20 cellular contexts compared by ENCODE assay signal in the genomic region with DNA sequence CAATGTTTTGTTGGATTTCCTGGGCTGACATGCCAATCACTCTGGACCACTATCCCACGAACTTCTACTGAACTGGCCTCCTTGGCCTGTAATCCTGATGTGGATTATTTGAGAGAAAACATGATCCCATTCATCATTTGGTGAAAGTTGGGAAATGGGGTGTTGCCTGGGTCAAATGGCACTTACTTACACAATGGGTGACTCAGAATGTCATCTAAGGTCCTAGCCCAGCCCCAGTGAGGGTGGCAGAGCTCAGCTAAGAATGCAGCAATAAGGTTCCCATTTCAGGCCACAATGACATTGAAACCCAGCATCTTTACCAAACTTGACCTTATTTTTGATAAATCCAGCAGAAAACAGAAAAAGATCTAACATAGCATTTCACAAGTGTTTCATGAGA. TPM values are rescaled to one million over a fixed set of nuclear protein-coding genes. Genes with fewer than 3 reads are reported as not detected.
DNase-seq lines count a peak whose midpoint lies in the region; ATAC-seq, FAIRE-seq and TF ChIP-seq lines count a peak whose summit lies in the region.
"Had no signal": no experiment of that assay in that cellular context is flagged by ENCODE, and none has a peak within 500 bp of the region (broad histone marks: within the 10 kb centered on the region; RNA-seq: fewer than 3 reads in every experiment).

No MANE protein-coding gene starts in this region.

- H3K4me1 Mint-ChIP-seq in H9: peaks cover 0 to 7% of the 10 kb centered on the region in 2 experiments

- H3K36me3 ChIP-seq in upper lobe of right lung: no peaks in the 10 kb centered on the region
- H3K36me3 ChIP-seq in Peyer's patch: no peaks in the 10 kb centered on the region
- H3K36me3 ChIP-seq: BLaER1 treated with 17β-estradiol and CSF1 and Interleukin-3, amounts not matched to agents 10 nM and 100 nM had no signal

- no peak overlapping the region for H3K56ac ChIP-seq in H9 (ENCODE audit: insufficient read length, low read depth, low read length)

- intact Hi-C loops in upper lobe of right lung (cut with DNase I): loop anchor here (10.0 kb wide), 1 partner anchor 380 kb away; no protein-coding TSS in a partner anchor

- H3K4me1 ChIP-seq in upper lobe of right lung: peaks cover 11% of the 10 kb centered on the region
- H3K4me1 ChIP-seq in H9 (ENCODE audit: insufficient read depth, low read length): no peaks in the 10 kb centered on the region
- peaks cover 0 to 13% (median 0%) of the 10 kb centered on the region in 4 donors for H3K4me1 ChIP-seq in Peyer's patch

- FAIRE-seq in GM19239 (lab: Jason Lieb, UNC): no peak
- FAIRE-seq: GM12878 had no signal

- no peak overlapping the region for H3K4me2 ChIP-seq in H9 (ENCODE audit: insufficient read depth, insufficient read length, low read length)
- H3K4me2 ChIP-seq: GM23338, KMS-11 had no signal

- H3K27ac ChIP-seq in upper lobe of right lung: no peak overlapping the region
- no peak overlapping the region for H3K27ac ChIP-seq in H9 (ENCODE audit: insufficient read length, low read depth, low read length)
- H3K27ac ChIP-seq in Peyer's patch: no peak overlapping the region
- H3K27ac ChIP-seq: BLaER1 treated with 17β-estradiol and CSF1 and Interleukin-3, amounts not matched to agents 10 nM and 100 nM; KMS-11 had no signal

- H3K18ac ChIP-seq in H9 (ENCODE audit: insufficient read length, low read depth, low read length): no peak overlapping the region

- peak; percentile 50 for ATAC-seq in upper lobe of right lung
- ATAC-seq: GM12878, GM23338 had no signal

- no peak overlapping the region for H2BK15ac ChIP-seq in H9 (ENCODE audit: low read depth, low read length)

- no peak overlapping the region for H2BK12ac ChIP-seq in H9 (ENCODE audit: insufficient read length, low read depth, low read length)

- TF ChIP-seq POLR2A in NB4 (IDR thresholded peaks at IDR 0.05; ENCODE audit: extremely low read depth, insufficient read length) (no peak), Peyer's patch (IDR thresholded peaks at IDR 0.05) (no peak)

- no peaks in the 10 kb centered on the region for H3K79me1 ChIP-seq in H9 (ENCODE audit: insufficient read depth, low read depth, low read length, poor library complexity, severe bottlenecking)

- H4K5ac ChIP-seq in H9 (ENCODE audit: insufficient read length, low read depth, low read length): no peak overlapping the region

- H4K91ac ChIP-seq in H9 (ENCODE audit: insufficient read length, low read depth, low read length): no peak overlapping the region

- H3K9ac ChIP-seq in H9 (ENCODE audit: extremely low read depth, insufficient read length, low read length): no peak overlapping the region
- H3K9ac ChIP-seq: BLaER1 treated with 17β-estradiol and CSF1 and Interleukin-3, amounts not matched to agents 10 nM and 100 nM; KMS-11 had no signal

- no peak overlapping the region for H3K23ac ChIP-seq in H9 (ENCODE audit: insufficient read length, low read depth, low read length)

- no peak overlapping the region for H3K14ac ChIP-seq in H9 (ENCODE audit: insufficient read depth, low read length)

- no CpG with 5 or more reads among the region's 1 CpG for WGBS in H9 (ENCODE audit: extremely low coverage, insufficient read length, low lambda C conversion rate)

- H3K36me3 Mint-ChIP-seq in H9 (ENCODE audit: insufficient read depth in 1 of 3, low read depth in 3 of 3): no peaks in the 10 kb centered on the region

- H3K4me3 ChIP-seq in NB4 (ENCODE audit: low read depth, low read length) (no peak overlapping the region), epithelial cell of esophagus (ENCODE audit: low read length) (no peak overlapping the region), upper lobe of right lung (no peak overlapping the region), Peyer's patch (no peak overlapping the region)
- H3K4me3 ChIP-seq: BLaER1 treated with 17β-estradiol and CSF1 and Interleukin-3, amounts not matched to agents 10 nM and 100 nM; GM12878; GM23338 had no signal

- no peak overlapping the region for H3K4me3 Mint-ChIP-seq in H9
- H3K4me3 Mint-ChIP-seq: GM23338 had no signal

- no peak overlapping the region for H4K8ac ChIP-seq in H9 (replicated peaks; ENCODE audit: insufficient read length, low read depth, low read length)

- H3K27me3 Mint-ChIP-seq in H9 (ENCODE audit: low read depth): peaks cover 44% of the 10 kb centered on the region

- no peaks in the 10 kb centered on the region for H3K9me3 Mint-ChIP-seq in H9
- H3K9me3 Mint-ChIP-seq: GM23338 had no signal

- no peak overlapping the region for H2BK5ac ChIP-seq in H9 (ENCODE audit: insufficient read length, low read length)

- no peak overlapping the region for H2BK120ac ChIP-seq in H9 (ENCODE audit: low read depth, low read length, poor library complexity, severe bottlenecking)

- no peaks in the 10 kb centered on the region for H3K23me2 ChIP-seq in H9 (ENCODE audit: insufficient read length, low read depth, low read length, poor library complexity, severe bottlenecking)

- H3K9me3 ChIP-seq in upper lobe of right lung: no peaks in the 10 kb centered on the region
- no peaks in the 10 kb centered on the region for H3K9me3 ChIP-seq in H9 (ENCODE audit: control insufficient read depth, low read depth, low read length)
- no peaks in the 10 kb centered on the region for H3K9me3 ChIP-seq in Peyer's patch
- H3K9me3 ChIP-seq: BLaER1 treated with 17β-estradiol and CSF1 and Interleukin-3, amounts not matched to agents 10 nM and 100 nM had no signal

- H3K27me3 ChIP-seq in upper lobe of right lung (no peaks in the 10 kb centered on the region), H9 (ENCODE audit: insufficient read depth, low read length) (no peaks in the 10 kb centered on the region), Peyer's patch (no peaks in the 10 kb centered on the region)

- H3K79me2 ChIP-seq in H9 (ENCODE audit: insufficient read depth, low read length): no peaks in the 10 kb centered on the region

- no peak overlapping the region for H3K27ac Mint-ChIP-seq in H9
- H3K27ac Mint-ChIP-seq: GM23338 had no signal

- DNase-seq in SIG-M5 treated with dmso at 0.1 percent for 504 hours (lab: John Stamatoyannopoulos, UW; ENCODE audit: unreplicated experiment) (peak; percentile 23), SIG-M5 (lab: John Stamatoyannopoulos, UW) (no peak), NB4 (ENCODE audit: low read depth) (peak; percentile 47), epithelial cell of esophagus (ENCODE audit: low read depth) (peak; percentile 32), upper lobe of right lung (no peak), H9 (no peak), Peyer's patch (no peak), GM19239 (ENCODE audit: insufficient read length, low spot score) (no peak)
- DNase-seq: DND-41, GDM1, NCI-H1417, NCI-H1930, NCI-H446 treated with DMSO at 0.1 percent for 48 hours, SHP77 had no signal

- H3T11ph ChIP-seq in H9 (ENCODE audit: low read length): no peak overlapping the region

- no peak overlapping the region for H3K4ac ChIP-seq in H9 (ENCODE audit: low read depth, low read length)

- no peak for TF ChIP-seq CTCF in NB4 (IDR thresholded peaks at IDR 0.05; ENCODE audit: low read depth, low read length)
- no peak for TF ChIP-seq CTCF in epithelial cell of esophagus (IDR thresholded peaks at IDR 0.05; ENCODE audit: insufficient read depth, low read depth, low read length, missing control alignments)
- TF ChIP-seq CTCF in upper lobe of right lung (IDR thresholded peaks at IDR 0.05): no peak
- TF ChIP-seq CTCF in H9 (conservative IDR thresholded peaks at IDR 0.05): no peak
- TF ChIP-seq CTCF in Peyer's patch (IDR thresholded peaks at IDR 0.05): no peak

- H2BK20ac ChIP-seq in H9 (ENCODE audit: low read depth, low read length, poor library complexity, severe bottlenecking): no peak overlapping the region

- no peak overlapping the region for H2AK5ac ChIP-seq in H9 (ENCODE audit: insufficient read length, low read length)

- no peaks in the 10 kb centered on the region for H4K20me1 ChIP-seq in H9 (ENCODE audit: control insufficient read depth, insufficient read depth, insufficient read length)
- H4K20me1 ChIP-seq: BLaER1 treated with 17β-estradiol and CSF1 and Interleukin-3, amounts not matched to agents 10 nM and 100 nM had no signal

- H2AFZ ChIP-seq in H9 (ENCODE audit: low read length): no peak overlapping the region
- H2AFZ ChIP-seq: GM23338 had no signal

RNA-seq across cellular contexts. Expression of gene DSCAML1, which starts 8.0 kb away (rescaled TPM):
- total RNA-seq in upper lobe of right lung (1.3 TPM), H9 (2021) (0.15 and 0.42 TPM in 2 replicates), Peyer's patch (1 to 10 TPM in 2 of 4 donors, under 1 TPM in 2; 0.18 to 5.8 (median 2.9) TPM)
- total RNA-seq: A172, M059J had no signal

RNA-seq across cellular contexts. Expression of gene FXYD2, which starts 19.5 kb away (rescaled TPM):
- 3.6 TPM for total RNA-seq in upper lobe of right lung
- 0.70 and 0.79 TPM in 2 replicates for total RNA-seq in H9 (2021)
- 1 to 10 TPM in 1 of 4 donors, under 1 TPM in 1, not detected in 2; 0.67 to 1.7 TPM for total RNA-seq in Peyer's patch
- total RNA-seq: A172, M059J had no signal

Comparison
In these comparisons a context has a peak if more than half of its experiments do, and no peak if none do; other contexts are left out.
1. DNase-seq: peak in SIG-M5 treated with dmso at 0.1 percent for 504 hours (single experiment), NB4 (single experiment) and epithelial cell of esophagus (single experiment); none in SIG-M5 (single experiment), upper lobe of right lung (single experiment), H9 (single experiment), Peyer's patch (0 of 3) and GM19239 (single experiment).